In genomic region chr17:77581480-77581879, GRCh38 we compare ENCODE assay signal across 15 cellular contexts.
DNase-seq lines count a peak whose midpoint lies in the region; ATAC-seq lines count a peak whose summit lies in the region.
"Had no signal": no experiment of that assay in that cellular context is flagged by ENCODE, and none has a peak within 500 bp of the region (broad histone marks: within the 10 kb centered on the region; RNA-seq: fewer than 3 reads in every experiment).

No MANE protein-coding gene starts in this region.

- H3K27me3 Mint-ChIP-seq in stimulated activated naive CD8-positive, alpha-beta T cell treated with anti-CD3 and anti-CD28 coated beads, Interleukin-15, amount 100 ng/mL, for 72 hours = peaks cover 21% of the 10 kb centered on the region

- ATAC-seq in HG02981 (IDR thresholded peaks at IDR 0.05; ENCODE audit: unreplicated experiment) = no peak
- no peak for ATAC-seq in stimulated activated naive CD8-positive, alpha-beta T cell treated with anti-CD3 and anti-CD28 coated beads, Interleukin-15, amount 100 ng/mL, for 72 hours
- ATAC-seq: stimulated activated naive B cell treated with anti-CD40 and anti-IgM and Interleukin-4, amounts not matched to agents 10 μg/mL and 1 μg/mL and 100 μg/mL, for 72 hours had no signal

- no peak overlapping the region for H3K27ac Mint-ChIP-seq in stimulated activated naive CD8-positive, alpha-beta T cell treated with anti-CD3 and anti-CD28 coated beads, Interleukin-15, amount 100 ng/mL, for 72 hours
- H3K27ac Mint-ChIP-seq: activated CD4-positive, alpha-beta T cell treated with anti-CD3 and anti-CD28 coated beads, Interleukin-2, amount 10 ng/mL, durations not matched to agents 7 days and 5 days; progenitor cell of endocrine pancreas; stimulated activated naive B cell treated with anti-CD40 and anti-IgM and Interleukin-4, amounts not matched to agents 10 μg/mL and 1 μg/mL and 100 μg/mL, for 72 hours had no signal

- peaks cover 18% of the 10 kb centered on the region for H3K4me1 Mint-ChIP-seq in stimulated activated naive CD8-positive, alpha-beta T cell treated with anti-CD3 and anti-CD28 coated beads, Interleukin-15, amount 100 ng/mL, for 72 hours

- DNase-seq in AG20443 (ENCODE audit: low spot score) = peak; percentile 48
- peak; percentile 85 for DNase-seq in M059J (ENCODE audit: low read depth)
- peak; percentile 36 for DNase-seq in dedifferentiated amniotic fluid mesenchymal stem cell (ENCODE audit: extremely low spot score)
- DNase-seq in kidney tubule cell (ENCODE audit: low spot score) = peak; percentile 18
- DNase-seq in stimulated activated naive CD4-positive, alpha-beta T cell treated with Interleukin-2 at 50 U/mL for 16 hours (lab: John Stamatoyannopoulos, UW) = no peak
- DNase-seq in stimulated activated naive CD8-positive, alpha-beta T cell treated with anti-CD3 and anti-CD28 coated beads, Interleukin-15, amount 100 ng/mL, for 72 hours = no peak
- DNase-seq in NCI-H2171 treated with DMSO at 0.1 percent for 48 hours (lab: John Stamatoyannopoulos, UW) = no peak
- DNase-seq: activated CD4-positive, alpha-beta T cell treated with anti-CD3 and anti-CD28 coated beads, Interleukin-2, amount 10 ng/mL, durations not matched to agents 7 days and 5 days; activated gamma-delta T cell; mesendoderm; NCI-H146; stimulated activated CD4-positive, alpha-beta T cell treated with anti-CD3 and anti-CD28 coated beads, Interleukin-2, amount 100 ng/mL, for 48 hours; stimulated activated naive B cell treated with anti-CD40 and anti-IgM and Interleukin-4, amounts not matched to agents 10 μg/mL and 1 μg/mL and 100 μg/mL, for 72 hours had no signal

- H3K9me3 Mint-ChIP-seq in stimulated activated naive CD8-positive, alpha-beta T cell treated with anti-CD3 and anti-CD28 coated beads, Interleukin-15, amount 100 ng/mL, for 72 hours = peaks cover 0 to 1% of the 10 kb centered on the region in 2 donors
- H3K9me3 Mint-ChIP-seq: activated CD4-positive, alpha-beta T cell treated with anti-CD3 and anti-CD28 coated beads, Interleukin-2, amount 10 ng/mL, durations not matched to agents 7 days and 5 days had no signal

- no peak overlapping the region for H3K4me3 Mint-ChIP-seq in stimulated activated naive CD8-positive, alpha-beta T cell treated with anti-CD3 and anti-CD28 coated beads, Interleukin-15, amount 100 ng/mL, for 72 hours
- H3K4me3 Mint-ChIP-seq: activated CD4-positive, alpha-beta T cell treated with anti-CD3 and anti-CD28 coated beads, Interleukin-2, amount 10 ng/mL, durations not matched to agents 7 days and 5 days; stimulated activated naive B cell treated with anti-CD40 and anti-IgM and Interleukin-4, amounts not matched to agents 10 μg/mL and 1 μg/mL and 100 μg/mL, for 72 hours had no signal

Comparison
In these comparisons a context has a peak if more than half of its experiments do, and no peak if none do; other contexts are left out.
1. DNase-seq: peak in AG20443 (single experiment), M059J (single experiment), dedifferentiated amniotic fluid mesenchymal stem cell (single experiment) and kidney tubule cell (single experiment); none in stimulated activated naive CD4-positive, alpha-beta T cell treated with Interleukin-2 at 50 U/mL for 16 hours (single experiment), stimulated activated naive CD8-positive, alpha-beta T cell treated with anti-CD3 and anti-CD28 coated beads, Interleukin-15, amount 100 ng/mL, for 72 hours (0 of 2) and NCI-H2171 treated with DMSO at 0.1 percent for 48 hours (single experiment).